ENCODE assay signal across 23 cellular contexts in the genomic region with DNA sequence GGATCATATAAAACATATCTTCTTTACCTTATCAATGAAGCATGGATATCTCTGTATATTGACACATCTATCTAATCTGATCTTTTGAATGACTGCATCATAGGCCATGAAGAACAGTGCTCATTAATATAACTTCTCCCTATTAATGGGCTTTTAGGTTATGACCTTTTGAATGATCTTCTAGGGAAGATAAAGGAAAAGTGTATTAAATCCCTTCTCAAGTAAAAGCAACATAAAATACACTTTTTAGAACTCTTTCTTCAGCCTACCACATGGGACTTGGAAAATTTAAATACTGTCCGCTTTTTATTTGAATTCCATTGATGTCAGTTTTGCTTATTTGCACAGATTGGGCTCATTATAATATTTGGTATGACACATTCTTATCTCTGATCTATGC.
"Had no signal": no experiment of that assay in that cellular context is flagged by ENCODE, and none has a peak within 500 bp of the region (broad histone marks: within the 10 kb centered on the region; RNA-seq: fewer than 3 reads in every experiment).

No MANE protein-coding gene starts in this region.

- H3K36me3 ChIP-seq: colonic mucosa, esophagus muscularis mucosa, esophagus squamous epithelium, gastrocnemius medialis, gastroesophageal sphincter, heart left ventricle, heart right ventricle had no signal

- H3K4me3 ChIP-seq: colonic mucosa, coronary artery, dorsolateral prefrontal cortex, esophagus muscularis mucosa, esophagus squamous epithelium, gastrocnemius medialis, gastroesophageal sphincter, heart left ventricle, heart right ventricle had no signal

- H3K27ac ChIP-seq: colonic mucosa, coronary artery, dorsolateral prefrontal cortex, epithelial cell of prostate, esophagus muscularis mucosa, esophagus squamous epithelium, foreskin keratinocyte, gastrocnemius medialis, gastroesophageal sphincter, heart left ventricle, heart right ventricle had no signal

- H3K4me1 ChIP-seq: colonic mucosa, esophagus muscularis mucosa, esophagus squamous epithelium, foreskin keratinocyte, gastrocnemius medialis, gastroesophageal sphincter had no signal

- H3K9me3 ChIP-seq: colonic mucosa, esophagus squamous epithelium, gastrocnemius medialis had no signal

- DNase-seq: colonic mucosa; cortex of kidney; dermis blood vessel endothelial cell; dorsolateral prefrontal cortex; effector CD4-positive, alpha-beta T cell; effector CD8-positive, alpha-beta T cell; effector memory CD4-positive, alpha-beta T cell; effector memory CD8-positive, alpha-beta T cell; endodermal cell; erythroblast; esophagus squamous epithelium; foreskin fibroblast; foreskin keratinocyte; foreskin melanocyte; gastrocnemius medialis; glutamatergic neuron; head of caudate nucleus; heart left ventricle; heart right ventricle had no signal
